ENCODE assay signal across 37 cellular contexts in genomic region chr3:31147550-31147949, GRCh38.
"Had no signal": no experiment of that assay in that cellular context is flagged by ENCODE, and none has a peak within 500 bp of the region (broad histone marks: within the 10 kb centered on the region; RNA-seq: fewer than 3 reads in every experiment).

No MANE protein-coding gene starts in this region.

- DNase-seq: activated B cell treated with CpG ODN at 0.5 μM for 24 hours; activated CD4-positive, alpha-beta memory T cell treated with anti-CD3 and anti-CD28 coated beads for 36 hours; activated CD4-positive, alpha-beta T cell treated with anti-CD3 and anti-CD28 coated beads for 4 hours; activated CD4-positive, alpha-beta T cell treated with anti-CD3 and anti-CD28 coated beads, Interleukin-2, amount 10 ng/mL, durations not matched to agents 24 days and 14 days; activated CD4-positive, alpha-beta T cell treated with anti-CD3 and anti-CD28 coated beads, Interleukin-2, amount 50 U/mL, for 1 hour; activated CD4-positive, alpha-beta T cell treated with anti-CD3 and anti-CD28 coated beads, Interleukin-2, amount 50 U/mL, for 4 hours; activated CD4-positive, CD25-positive, alpha-beta regulatory T cell treated with anti-CD3 and anti-CD28 coated beads, Interleukin-2, amount 50 U/mL, for 72 hours; activated CD8-positive, alpha-beta memory T cell treated with anti-CD3 and anti-CD28 coated beads, Interleukin-2, amount 50 U/mL, for 4 hours; activated CD8-positive, alpha-beta T cell treated with anti-CD3 and anti-CD28 coated beads for 36 hours; activated effector memory CD4-positive, alpha-beta T cell treated with anti-CD3 and anti-CD28 coated beads, Interleukin-2, amount 50 U/mL, for 16 hours; activated gamma-delta T cell treated with Interleukin-2 at 50 U/mL for 16 hours; activated naive CD4-positive, alpha-beta T cell; activated naive CD4-positive, alpha-beta T cell treated with anti-CD3 and anti-CD28 coated beads for 36 hours; activated naive CD4-positive, alpha-beta T cell treated with anti-CD3 and anti-CD28 coated beads, Interleukin-2, amount 50 U/mL, for 16 hours; activated naive CD8-positive, alpha-beta T cell treated with anti-CD3 and anti-CD28 coated beads for 36 hours; activated T-cell treated with anti-CD3 and anti-CD28 coated beads for 4 hours; activated T-cell treated with anti-CD3 and anti-CD28 coated beads, Interleukin-2, amount 50 U/mL, for 1 hour; activated T-cell treated with anti-CD3 and anti-CD28 coated beads, Interleukin-2, amount 50 U/mL, for 4 hours; activated T-cell treated with anti-CD3 and anti-CD28 coated beads, Interleukin-2, amount 50 U/mL, for 72 hours; adrenal gland; amniotic stem cell; aorta; body of pancreas; brain microvascular endothelial cell; central memory CD4-positive, alpha-beta T cell; T-helper 1 cell; T-helper 2 cell; T-helper 9 cell had no signal

- H3K27ac Mint-ChIP-seq: activated B cell treated with CpG ODN at 0.5 μM for 24 hours; activated CD4-positive, alpha-beta memory T cell treated with anti-CD3 and anti-CD28 coated beads for 36 hours; activated CD4-positive, alpha-beta T cell treated with anti-CD3 and anti-CD28 coated beads, Interleukin-2, amount 10 ng/mL, durations not matched to agents 24 days and 14 days; activated CD8-positive, alpha-beta T cell treated with anti-CD3 and anti-CD28 coated beads for 36 hours; activated naive CD4-positive, alpha-beta T cell treated with anti-CD3 and anti-CD28 coated beads for 36 hours; activated naive CD4-positive, alpha-beta T cell treated with anti-CD3 and anti-CD28 coated beads, Interleukin-2, amount 50 U/mL, for 72 hours; activated naive CD8-positive, alpha-beta T cell treated with anti-CD3 and anti-CD28 coated beads for 36 hours; activated T-cell treated with anti-CD3 and anti-CD28 coated beads, Interleukin-2, amount 50 U/mL, for 72 hours; activated T-helper 1 cell treated with anti-CD3 and anti-CD28 coated beads, Interleukin-12 subunit alpha, Interleukin-12 subunit beta, Interleukin-2, Interleukin-4 antibody, amounts not matched to agents 30 ng/mL and 10 ng/mL and 1 ng/mL, durations not matched to agents 14 hours and 24 hours and 36 hours; activated T-helper 17 cell treated with anti-CD3 and anti-CD28 coated beads, Interleukin-2, amount 50 U/mL, for 72 hours; T-helper 1 cell treated with Interleukin-12 subunit alpha and Interleukin-12 subunit beta and Interleukin-4 antibody, amounts not matched to agents 30 μg/mL and 1 μg/mL, for 36 hours; T-helper 2 cell treated with Interferon-gamma antibody and Interleukin-4, amounts not matched to agents 5 μg/mL and 100 μg/mL, for 36 hours had no signal

- ATAC-seq: activated CD8-positive, alpha-beta T cell treated with anti-CD3 and anti-CD28 coated beads for 36 hours; activated naive CD4-positive, alpha-beta T cell treated with anti-CD3 and anti-CD28 coated beads, Interleukin-2, amount 50 U/mL, for 72 hours; activated T-cell treated with anti-CD3 and anti-CD28 coated beads, Interleukin-2, amount 50 U/mL, for 4 hours; activated T-cell treated with anti-CD3 and anti-CD28 coated beads, Interleukin-2, amount 50 U/mL, for 72 hours; activated T-helper 17 cell treated with anti-CD3 and anti-CD28 coated beads, Interleukin-2, amount 50 U/mL, for 72 hours; body of pancreas had no signal

- H3K27ac ChIP-seq: adrenal gland, body of pancreas, brain microvascular endothelial cell, breast epithelium, VCaP had no signal

- H3K36me3 ChIP-seq: adrenal gland, brain microvascular endothelial cell, breast epithelium had no signal

- FAIRE-seq: astrocyte, TTC549 had no signal

- H3K27me3 ChIP-seq: adrenal gland, body of pancreas, brain microvascular endothelial cell, breast epithelium had no signal

- H3K4me3 ChIP-seq: adrenal gland, body of pancreas, breast epithelium had no signal

- H3K4me1 ChIP-seq: adrenal gland, body of pancreas, breast epithelium had no signal

- H3K4me3 Mint-ChIP-seq: activated B cell treated with CpG ODN at 0.5 μM for 24 hours; activated CD4-positive, alpha-beta memory T cell treated with anti-CD3 and anti-CD28 coated beads for 36 hours; activated CD4-positive, alpha-beta T cell treated with anti-CD3 and anti-CD28 coated beads, Interleukin-2, amount 10 ng/mL, durations not matched to agents 24 days and 14 days; activated CD8-positive, alpha-beta T cell treated with anti-CD3 and anti-CD28 coated beads for 36 hours; activated naive CD4-positive, alpha-beta T cell treated with anti-CD3 and anti-CD28 coated beads for 36 hours; activated naive CD8-positive, alpha-beta T cell treated with anti-CD3 and anti-CD28 coated beads for 36 hours; activated T-cell treated with anti-CD3 and anti-CD28 coated beads, Interleukin-2, amount 50 U/mL, for 4 hours; activated T-cell treated with anti-CD3 and anti-CD28 coated beads, Interleukin-2, amount 50 U/mL, for 72 hours; activated T-helper 1 cell treated with anti-CD3 and anti-CD28 coated beads, Interleukin-12 subunit alpha, Interleukin-12 subunit beta, Interleukin-2, Interleukin-4 antibody, amounts not matched to agents 30 ng/mL and 10 ng/mL and 1 ng/mL, durations not matched to agents 14 hours and 24 hours and 36 hours; activated T-helper 17 cell treated with anti-CD3 and anti-CD28 coated beads, Interleukin-2, amount 50 U/mL, for 72 hours; T-helper 1 cell treated with Interleukin-12 subunit alpha and Interleukin-12 subunit beta and Interleukin-4 antibody, amounts not matched to agents 30 μg/mL and 1 μg/mL, for 36 hours; T-helper 2 cell treated with Interferon-gamma antibody and Interleukin-4, amounts not matched to agents 5 μg/mL and 100 μg/mL, for 36 hours had no signal

- H3K9me3 ChIP-seq: adrenal gland had no signal

- H3K4me1 Mint-ChIP-seq: activated B cell treated with CpG ODN at 0.5 μM for 24 hours; activated CD4-positive, alpha-beta T cell treated with anti-CD3 and anti-CD28 coated beads, Interleukin-2, amount 10 ng/mL, durations not matched to agents 24 days and 14 days; activated naive CD8-positive, alpha-beta T cell treated with anti-CD3 and anti-CD28 coated beads for 36 hours; activated T-helper 17 cell treated with anti-CD3 and anti-CD28 coated beads, Interleukin-2, amount 50 U/mL, for 72 hours had no signal

- H3K27me3 Mint-ChIP-seq: activated CD4-positive, alpha-beta memory T cell treated with anti-CD3 and anti-CD28 coated beads for 36 hours; activated CD4-positive, alpha-beta T cell treated with anti-CD3 and anti-CD28 coated beads, Interleukin-2, amount 10 ng/mL, durations not matched to agents 24 days and 14 days; activated CD8-positive, alpha-beta T cell treated with anti-CD3 and anti-CD28 coated beads for 36 hours; activated naive CD8-positive, alpha-beta T cell treated with anti-CD3 and anti-CD28 coated beads for 36 hours; activated T-helper 17 cell treated with anti-CD3 and anti-CD28 coated beads, Interleukin-2, amount 50 U/mL, for 72 hours had no signal
